9 cellular contexts compared by ENCODE assay signal in the genomic region with DNA sequence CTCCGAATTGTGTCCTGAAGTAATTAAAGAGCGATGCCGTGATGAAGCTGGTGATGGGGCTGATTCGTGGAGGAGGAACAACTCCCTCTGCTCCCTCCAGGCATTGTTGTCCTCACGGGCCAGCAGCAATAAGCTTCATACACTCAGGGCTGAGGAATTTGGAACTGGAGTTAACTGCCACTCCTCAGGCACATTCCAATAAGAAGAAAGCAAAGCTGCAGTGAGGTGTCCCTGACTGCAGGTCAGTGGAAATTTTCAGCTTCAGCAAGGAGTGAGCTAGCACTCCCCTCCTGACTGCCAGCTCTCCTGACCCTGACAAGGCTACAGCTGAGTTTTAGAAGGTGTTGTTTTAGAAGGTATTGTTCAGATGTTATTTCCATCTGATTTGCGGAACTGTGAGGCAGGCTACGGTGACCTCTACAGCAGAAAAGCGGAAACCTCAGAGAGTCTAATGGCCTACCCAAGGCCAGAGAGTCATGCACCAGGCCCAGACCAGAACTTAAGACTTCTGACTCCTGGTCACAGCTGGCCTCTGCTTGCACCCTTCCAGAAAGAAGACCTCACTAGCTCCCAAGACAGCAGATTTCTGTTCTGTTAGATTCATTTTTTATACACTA.
DNase-seq lines count a peak whose midpoint lies in the region; ATAC-seq, FAIRE-seq and TF ChIP-seq lines count a peak whose summit lies in the region.
"Had no signal": no experiment of that assay in that cellular context is flagged by ENCODE, and none has a peak within 500 bp of the region (broad histone marks: within the 10 kb centered on the region; RNA-seq: fewer than 3 reads in every experiment).

No MANE protein-coding gene starts in this region.

- H3K4me1 ChIP-seq in HUES6 (ENCODE audit: control insufficient read depth, insufficient read depth, low read length) = peaks cover 19% of the 10 kb centered on the region; the same call in 1 of the 2 replicates
- H3K4me1 ChIP-seq in ectodermal cell (ENCODE audit: control insufficient read depth, insufficient read depth, low read length) = peaks cover 9% of the 10 kb centered on the region
- peaks cover 51% of the 10 kb centered on the region for H3K4me1 ChIP-seq in HepG2 (ENCODE audit: insufficient read depth, low read length)
- peaks cover 19 to 30% (median 21%) of the 10 kb centered on the region in 4 donors for H3K4me1 ChIP-seq in upper lobe of left lung

- ATAC-seq in HepG2 = peak; percentile 90
- ATAC-seq in upper lobe of left lung (ENCODE audit: low FRiP score in 2 of 2) = peak; percentile 51 to 78
- no peak for ATAC-seq in GM18907 (IDR thresholded peaks at IDR 0.05; ENCODE audit: unreplicated experiment)

- peak overlapping the region; percentile 37 for H3K9ac ChIP-seq in HUES6 (ENCODE audit: low read length)
- H3K9ac ChIP-seq in HepG2 (ENCODE audit: insufficient read depth, low read depth, low read length) = peak overlapping the region; percentile 40

- H2AFZ ChIP-seq in HepG2 (ENCODE audit: low read length) = no peak overlapping the region

- FAIRE-seq in HepG2 (lab: Jason Lieb, UNC) = peak; percentile 97

- 0 out of 4 replicates have a peak, but pooled peaks of 1 of the 2 experiments have one; percentile 19 for TF ChIP-seq POLR2A in HepG2 (IDR thresholded peaks at IDR 0.05; ENCODE audit: insufficient read depth in 1 of 2, low read depth in 2 of 2, low read length in 2 of 2)
- no peak for TF ChIP-seq POLR2A in upper lobe of left lung (IDR thresholded peaks at IDR 0.05)

- in situ Hi-C loops in HepG2 (cut with HindIII; ENCODE audit: extremely low pct_ligation_motif_present, low pct_unique_long_range_greater_than_20kb) = no loop called here

- peaks cover 2% of the 10 kb centered on the region; the same call in 1 of the 2 replicates for H3K9me3 ChIP-seq in HUES6 (ENCODE audit: control insufficient read depth, insufficient read depth, low read depth, low read length)
- H3K9me3 ChIP-seq in ectodermal cell (ENCODE audit: control insufficient read depth, low read length) = no peaks in the 10 kb centered on the region
- H3K9me3 ChIP-seq in HepG2 (ENCODE audit: low read length) = no peaks in the 10 kb centered on the region
- no peaks in the 10 kb centered on the region for H3K9me3 ChIP-seq in upper lobe of left lung

- peak overlapping the region; percentile 46 for H3K4me2 ChIP-seq in HepG2 (ENCODE audit: low read depth, low read length)

- no peaks in the 10 kb centered on the region for H3K36me3 ChIP-seq in HUES6 (ENCODE audit: control insufficient read depth, insufficient read depth, low read length)
- no peaks in the 10 kb centered on the region for H3K36me3 ChIP-seq in ectodermal cell (ENCODE audit: control insufficient read depth, insufficient read depth, low read length)
- peaks cover 22 to 69% of the 10 kb centered on the region in 2 experiments for H3K36me3 ChIP-seq in HepG2 (replicated peaks in 1 of 2; ENCODE audit: control insufficient read depth in 1 of 2, insufficient read depth in 2 of 2, low read length in 2 of 2)
- H3K36me3 ChIP-seq in upper lobe of left lung = peaks cover 0 to 22% (median 2%) of the 10 kb centered on the region in 4 donors

- POLR2A ChIA-PET in HepG2 (lab: Yijun Ruan, JAX) = interaction anchor here (0.9 to 1.4 kb wide), 5 partner anchors 8 to 98 kb away, joined by 3 to 7 read pairs (median 3); no protein-coding TSS in a partner anchor

- H3K27me3 ChIP-seq in HUES6 (ENCODE audit: control insufficient read depth, insufficient read depth, low read length) = no peaks in the 10 kb centered on the region
- H3K27me3 ChIP-seq in ectodermal cell (ENCODE audit: control insufficient read depth, insufficient read depth, low read length, poor library complexity, severe bottlenecking) = no peaks in the 10 kb centered on the region
- H3K27me3 ChIP-seq in HepG2 (ENCODE audit: control insufficient read depth in 1 of 2, insufficient read depth in 2 of 2, low read length in 2 of 2) = no peaks in the 10 kb centered on the region
- no peaks in the 10 kb centered on the region for H3K27me3 ChIP-seq in upper lobe of left lung

- peak; percentile 87 for DNase-seq in HepG2 (ENCODE audit: low spot score)
- DNase-seq in upper lobe of left lung = no peak
- DNase-seq in GM20000 (ENCODE audit: low spot score) = no peak
- DNase-seq in NAMALWA (ENCODE audit: low spot score) = no peak
- DNase-seq in effector CD8-positive, alpha-beta T cell (lab: John Stamatoyannopoulos, UW) = no peak
- DNase-seq: stimulated activated CD4-positive, alpha-beta T cell treated with anti-CD3 and anti-CD28 coated beads, Interleukin-15, amount 100 ng/mL, for 24 hours had no signal

- H3K79me2 ChIP-seq in HepG2 (ENCODE audit: insufficient read depth, low read length) = peaks cover 22% of the 10 kb centered on the region

- CTCF ChIA-PET in HepG2 (lab: Yijun Ruan, JAX; ENCODE audit: low intra/inter-chr PET ratio, low total read pairs) = no interaction called here

- TF ChIP-seq RAD21 in HepG2 (CRISPR knock-in tag; IDR thresholded peaks at IDR 0.05) = no peak

- H3K4me3 ChIP-seq in HUES6 (ENCODE audit: low read depth, low read length) = no peak overlapping the region
- no peak overlapping the region for H3K4me3 ChIP-seq in ectodermal cell (ENCODE audit: insufficient read depth, low read depth, low read length)
- no peak overlapping the region; a peak in 1 of 6 replicates for H3K4me3 ChIP-seq in HepG2 (replicated peaks in 1 of 3; ENCODE audit: insufficient read depth in 1 of 3, low read depth in 2 of 3, low read length in 3 of 3)
- H3K4me3 ChIP-seq in upper lobe of left lung = no peak overlapping the region

- H3K27ac ChIP-seq in HUES6 (ENCODE audit: low read depth, low read length) = no peak overlapping the region; the same call in 1 of the 2 replicates
- peak overlapping the region; percentile 45 for H3K27ac ChIP-seq in ectodermal cell (ENCODE audit: insufficient read depth, low read depth, low read length, poor library complexity, severe bottlenecking)
- peak overlapping the region; percentile 74 for H3K27ac ChIP-seq in HepG2 (ENCODE audit: extremely low read length, insufficient read depth, low read length)
- H3K27ac ChIP-seq in upper lobe of left lung = peak overlapping the region; percentile 66 to 86 (median 76)

- TF ChIP-seq CTCF in HepG2 (CRISPR knock-in tag; IDR thresholded peaks at IDR 0.05) (no peak), upper lobe of left lung (IDR thresholded peaks at IDR 0.05) (no peak), GM20000 (IDR thresholded peaks at IDR 0.05; ENCODE audit: extremely low read depth, missing control alignments) (no peak)

- peaks cover 8% of the 10 kb centered on the region; the same call in 1 of the 2 replicates for H4K20me1 ChIP-seq in HepG2 (ENCODE audit: insufficient read depth, low read length)

- TF ChIP-seq EP300 in HepG2 (IDR thresholded peaks at IDR 0.05; ENCODE audit: low read depth in 2 of 2, low read length in 2 of 2) (0 out of 4 replicates have a peak, but pooled peaks of 1 of the 2 experiments have one; percentile 34), HepG2 (CRISPR knock-in tag; IDR thresholded peaks at IDR 0.05; ENCODE audit: borderline replicate concordance) (no peak), upper lobe of left lung (IDR thresholded peaks at IDR 0.05) (no peak)

- 66 to 73% methylated on average over 8 of the region's 8 CpGs for WGBS in ectodermal cell, 2 experiments
- WGBS in HepG2 (ENCODE audit: low lambda C conversion rate) = 36% methylated on average over 8 of the region's 8 CpGs
- 66 to 70% methylated on average over 8 of the region's 8 CpGs for WGBS in upper lobe of left lung, 2 donors

- no TSS peak for BruUV-seq in HepG2 (replicated peaks; lab: Mats Ljungman, UMichigan)

- intact Hi-C loops in HepG2 (cut with micrococcal nuclease; ENCODE audit: unreplicated experiment) = loop anchor here (5.0 kb wide), 1 partner anchor 190 kb away; no protein-coding TSS in a partner anchor

TF ChIP-seq in HepG2, 621 proteins besides CTCF, POLR2A, EP300 and RAD21 (continues in another document):
- TF ChIP-seq ZBTB1 (CRISPR knock-in tag; IDR thresholded peaks at IDR 0.05; ENCODE audit: borderline replicate concordance) = no peak
- no peak for TF ChIP-seq ZNF501 (CRISPR knock-in tag; IDR thresholded peaks at IDR 0.05)
- TF ChIP-seq, protein P1, sequence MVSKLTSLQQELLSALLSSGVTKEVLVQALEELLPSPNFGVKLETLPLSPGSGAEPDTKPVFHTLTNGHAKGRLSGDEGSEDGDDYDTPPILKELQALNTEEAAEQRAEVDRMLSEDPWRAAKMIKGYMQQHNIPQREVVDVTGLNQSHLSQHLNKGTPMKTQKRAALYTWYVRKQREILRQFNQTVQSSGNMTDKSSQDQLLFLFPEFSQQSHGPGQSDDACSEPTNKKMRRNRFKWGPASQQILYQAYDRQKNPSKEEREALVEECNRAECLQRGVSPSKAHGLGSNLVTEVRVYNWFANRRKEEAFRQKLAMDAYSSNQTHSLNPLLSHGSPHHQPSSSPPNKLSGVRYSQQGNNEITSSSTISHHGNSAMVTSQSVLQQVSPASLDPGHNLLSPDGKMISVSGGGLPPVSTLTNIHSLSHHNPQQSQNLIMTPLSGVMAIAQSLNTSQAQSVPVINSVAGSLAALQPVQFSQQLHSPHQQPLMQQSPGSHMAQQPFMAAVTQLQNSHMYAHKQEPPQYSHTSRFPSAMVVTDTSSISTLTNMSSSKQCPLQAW (CRISPR knock-in tag; IDR thresholded peaks at IDR 0.05) = 0 out of 2 replicates have a peak, but pooled peaks have one; percentile 34
- TF ChIP-seq TGIF2 (CRISPR knock-in tag; IDR thresholded peaks at IDR 0.05) = no peak
- no peak for TF ChIP-seq ERF (CRISPR knock-in tag; IDR thresholded peaks at IDR 0.05)
- TF ChIP-seq LCORL (IDR thresholded peaks at IDR 0.05) = no peak
- TF ChIP-seq LCORL (CRISPR knock-in tag; IDR thresholded peaks at IDR 0.05) = no peak
- TF ChIP-seq, protein P2, sequence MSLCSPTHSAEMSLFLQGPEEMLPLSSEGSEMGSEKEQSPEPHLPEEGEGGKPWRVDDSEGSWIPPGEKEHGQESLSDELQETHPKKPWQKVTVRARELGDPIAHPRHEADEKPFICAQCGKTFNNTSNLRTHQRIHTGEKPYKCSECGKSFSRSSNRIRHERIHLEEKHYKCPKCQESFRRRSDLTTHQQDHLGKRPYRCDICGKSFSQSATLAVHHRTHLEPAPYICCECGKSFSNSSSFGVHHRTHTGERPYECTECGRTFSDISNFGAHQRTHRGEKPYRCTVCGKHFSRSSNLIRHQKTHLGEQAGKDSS (CRISPR knock-in tag; IDR thresholded peaks at IDR 0.05; ENCODE audit: borderline replicate concordance, low read depth) = no peak
